In the genomic region with DNA sequence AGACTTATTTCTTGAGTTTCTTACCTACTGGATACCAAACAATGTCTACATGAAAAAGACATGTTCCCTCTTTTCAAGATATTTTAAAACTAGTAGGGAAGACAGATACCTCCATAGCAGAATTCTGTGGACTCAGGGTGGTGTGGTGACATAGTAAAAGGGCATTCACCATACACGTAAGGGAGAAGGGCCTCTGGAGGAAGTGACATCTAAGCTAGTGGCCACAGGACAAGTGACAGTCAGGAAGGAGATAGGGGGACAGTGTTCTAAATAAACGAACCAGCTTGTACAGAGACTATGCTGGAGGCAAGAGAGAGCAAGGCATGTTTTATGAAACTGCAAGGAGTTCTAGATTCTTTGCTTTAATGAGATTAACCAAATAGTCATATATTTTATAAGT, we compare ENCODE assay signal across 1 cellular context.
TF ChIP-seq lines count a peak whose summit lies in the region.

No MANE protein-coding gene starts in this region.

TF ChIP-seq in K562, 482 proteins besides CTCF, POLR2A, EP300 and RAD21 (continued from another document):
- TF ChIP-seq, protein P1, sequence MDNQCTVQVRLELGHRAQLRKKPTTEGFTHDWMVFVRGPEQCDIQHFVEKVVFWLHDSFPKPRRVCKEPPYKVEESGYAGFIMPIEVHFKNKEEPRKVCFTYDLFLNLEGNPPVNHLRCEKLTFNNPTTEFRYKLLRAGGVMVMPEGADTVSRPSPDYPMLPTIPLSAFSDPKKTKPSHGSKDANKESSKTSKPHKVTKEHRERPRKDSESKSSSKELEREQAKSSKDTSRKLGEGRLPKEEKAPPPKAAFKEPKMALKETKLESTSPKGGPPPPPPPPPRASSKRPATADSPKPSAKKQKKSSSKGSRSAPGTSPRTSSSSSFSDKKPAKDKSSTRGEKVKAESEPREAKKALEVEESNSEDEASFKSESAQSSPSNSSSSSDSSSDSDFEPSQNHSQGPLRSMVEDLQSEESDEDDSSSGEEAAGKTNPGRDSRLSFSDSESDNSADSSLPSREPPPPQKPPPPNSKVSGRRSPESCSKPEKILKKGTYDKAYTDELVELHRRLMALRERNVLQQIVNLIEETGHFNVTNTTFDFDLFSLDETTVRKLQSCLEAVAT (IDR thresholded peaks at IDR 0.05), result no peak
- TF ChIP-seq, protein P2, sequence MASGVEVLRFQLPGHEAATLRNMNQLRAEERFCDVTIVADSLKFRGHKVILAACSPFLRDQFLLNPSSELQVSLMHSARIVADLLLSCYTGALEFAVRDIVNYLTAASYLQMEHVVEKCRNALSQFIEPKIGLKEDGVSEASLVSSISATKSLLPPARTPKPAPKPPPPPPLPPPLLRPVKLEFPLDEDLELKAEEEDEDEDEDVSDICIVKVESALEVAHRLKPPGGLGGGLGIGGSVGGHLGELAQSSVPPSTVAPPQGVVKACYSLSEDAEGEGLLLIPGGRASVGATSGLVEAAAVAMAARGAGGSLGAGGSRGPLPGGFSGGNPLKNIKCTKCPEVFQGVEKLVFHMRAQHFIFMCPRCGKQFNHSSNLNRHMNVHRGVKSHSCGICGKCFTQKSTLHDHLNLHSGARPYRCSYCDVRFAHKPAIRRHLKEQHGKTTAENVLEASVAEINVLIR (CRISPR knock-in tag; IDR thresholded peaks at IDR 0.05), result peak; percentile 86
- TF ChIP-seq HCFC1 (IDR thresholded peaks at IDR 0.05; ENCODE audit: low read depth, low read length) (peak; percentile 34; the same call in 1 of the 2 replicates), GABPA (tag; conservative IDR thresholded peaks at IDR 0.05; ENCODE audit: low read depth) (peak; percentile 90), MTA1 (IDR thresholded peaks at IDR 0.05; ENCODE audit: borderline replicate concordance) (peak; percentile 68; the same call in 1 of the 2 replicates), SMAD3 (CRISPR knock-in tag; conservative IDR thresholded peaks at IDR 0.05) (no peak), CREM (IDR thresholded peaks at IDR 0.05; ENCODE audit: low read depth) (peak; percentile 95), CREB1 (IDR thresholded peaks at IDR 0.05) (peak; percentile 85), CREB1 (CRISPR knock-in tag; IDR thresholded peaks at IDR 0.05) (peak; percentile 80), ZNF3 (CRISPR knock-in tag; IDR thresholded peaks at IDR 0.05) (no peak), PHF20 (IDR thresholded peaks at IDR 0.05; ENCODE audit: partially characterized antibody) (peak; percentile 79), MTA2 (IDR thresholded peaks at IDR 0.05; ENCODE audit: low read depth) (no peak), LCOR (CRISPR knock-in tag; IDR thresholded peaks at IDR 0.05) (no peak), ARNT (IDR thresholded peaks at IDR 0.05) (no peak), RCOR1 (IDR thresholded peaks at IDR 0.05; ENCODE audit: borderline replicate concordance in 1 of 2, low read depth in 2 of 2, low read length in 2 of 2) (no peak), ATF1 (CRISPR knock-in tag; IDR thresholded peaks at IDR 0.05) (no peak), ATF1 (tag; IDR thresholded peaks at IDR 0.05) (peak; percentile 57; the same call in 1 of the 2 replicates)
- TF ChIP-seq, protein P3, sequence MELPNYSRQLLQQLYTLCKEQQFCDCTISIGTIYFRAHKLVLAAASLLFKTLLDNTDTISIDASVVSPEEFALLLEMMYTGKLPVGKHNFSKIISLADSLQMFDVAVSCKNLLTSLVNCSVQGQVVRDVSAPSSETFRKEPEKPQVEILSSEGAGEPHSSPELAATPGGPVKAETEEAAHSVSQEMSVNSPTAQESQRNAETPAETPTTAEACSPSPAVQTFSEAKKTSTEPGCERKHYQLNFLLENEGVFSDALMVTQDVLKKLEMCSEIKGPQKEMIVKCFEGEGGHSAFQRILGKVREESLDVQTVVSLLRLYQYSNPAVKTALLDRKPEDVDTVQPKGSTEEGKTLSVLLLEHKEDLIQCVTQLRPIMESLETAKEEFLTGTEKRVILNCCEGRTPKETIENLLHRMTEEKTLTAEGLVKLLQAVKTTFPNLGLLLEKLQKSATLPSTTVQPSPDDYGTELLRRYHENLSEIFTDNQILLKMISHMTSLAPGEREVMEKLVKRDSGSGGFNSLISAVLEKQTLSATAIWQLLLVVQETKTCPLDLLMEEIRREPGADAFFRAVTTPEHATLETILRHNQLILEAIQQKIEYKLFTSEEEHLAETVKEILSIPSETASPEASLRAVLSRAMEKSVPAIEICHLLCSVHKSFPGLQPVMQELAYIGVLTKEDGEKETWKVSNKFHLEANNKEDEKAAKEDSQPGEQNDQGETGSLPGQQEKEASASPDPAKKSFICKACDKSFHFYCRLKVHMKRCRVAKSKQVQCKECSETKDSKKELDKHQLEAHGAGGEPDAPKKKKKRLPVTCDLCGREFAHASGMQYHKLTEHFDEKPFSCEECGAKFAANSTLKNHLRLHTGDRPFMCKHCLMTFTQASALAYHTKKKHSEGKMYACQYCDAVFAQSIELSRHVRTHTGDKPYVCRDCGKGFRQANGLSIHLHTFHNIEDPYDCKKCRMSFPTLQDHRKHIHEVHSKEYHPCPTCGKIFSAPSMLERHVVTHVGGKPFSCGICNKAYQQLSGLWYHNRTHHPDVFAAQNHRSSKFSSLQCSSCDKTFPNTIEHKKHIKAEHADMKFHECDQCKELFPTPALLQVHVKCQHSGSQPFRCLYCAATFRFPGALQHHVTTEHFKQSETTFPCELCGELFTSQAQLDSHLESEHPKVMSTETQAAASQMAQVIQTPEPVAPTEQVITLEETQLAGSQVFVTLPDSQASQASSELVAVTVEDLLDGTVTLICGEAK (IDR thresholded peaks at IDR 0.05), result peak; percentile 71
- TF ChIP-seq, protein P3 (CRISPR knock-in tag; IDR thresholded peaks at IDR 0.05), result no peak
- TF ChIP-seq, protein P4, sequence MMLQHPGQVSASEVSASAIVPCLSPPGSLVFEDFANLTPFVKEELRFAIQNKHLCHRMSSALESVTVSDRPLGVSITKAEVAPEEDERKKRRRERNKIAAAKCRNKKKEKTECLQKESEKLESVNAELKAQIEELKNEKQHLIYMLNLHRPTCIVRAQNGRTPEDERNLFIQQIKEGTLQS (IDR thresholded peaks at IDR 0.05), result no peak
- TF ChIP-seq, protein P4 (CRISPR knock-in tag; conservative IDR thresholded peaks at IDR 0.05), result no peak
